8 cellular contexts compared by ENCODE assay signal in the genomic region with DNA sequence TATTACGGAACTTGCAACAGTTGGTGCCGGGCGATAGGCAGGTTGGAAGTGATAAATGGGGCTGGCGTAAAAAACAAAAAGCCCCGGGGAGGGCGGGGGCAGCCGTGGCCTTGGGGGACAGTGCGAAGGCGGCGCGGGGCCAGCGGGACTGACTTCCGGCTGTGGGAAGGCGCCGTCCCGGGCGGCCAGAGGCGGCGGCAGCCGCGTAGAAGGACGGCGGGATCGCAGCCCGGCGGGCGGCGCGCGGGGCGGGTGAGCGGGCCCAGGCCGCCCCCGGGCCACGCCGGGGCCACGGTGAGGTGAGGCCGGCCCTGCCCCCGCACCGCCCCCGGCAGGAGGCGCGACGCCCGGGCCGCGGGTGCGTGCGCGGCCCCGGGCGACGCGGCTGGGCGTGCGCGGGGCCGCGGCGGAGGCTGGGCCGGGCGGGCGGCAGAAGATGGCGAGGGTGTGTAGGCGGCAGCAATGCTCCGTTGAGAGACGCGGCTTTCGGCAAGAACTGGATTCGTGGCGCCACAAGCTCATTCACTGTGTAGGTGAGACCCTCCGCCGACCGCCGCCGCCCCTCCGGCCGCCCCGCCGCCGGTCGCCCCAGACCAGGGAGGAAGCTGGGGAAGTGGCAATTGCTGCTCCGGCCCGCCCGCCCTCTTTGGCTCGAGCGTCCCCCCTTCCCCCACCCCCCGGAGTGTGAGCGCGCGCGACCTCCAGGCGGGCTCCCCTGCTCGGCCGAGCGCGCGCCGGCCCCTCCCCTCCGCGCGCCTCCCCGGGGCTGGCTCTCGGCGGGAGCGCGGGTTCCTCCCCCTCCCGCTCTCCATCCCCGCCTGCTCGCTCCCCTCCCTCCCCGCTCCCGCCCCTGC. TPM values are rescaled to one million over a fixed set of nuclear protein-coding genes. Genes with fewer than 3 reads are reported as not detected.
A peak's percentile ranks its signal among the peaks of the same experiment; 100 is the strongest.
DNase-seq lines count a peak whose midpoint lies in the region; ATAC-seq and TF ChIP-seq lines count a peak whose summit lies in the region.

A gene (plus strand): TSS at position 432 of the 854 bp plus-strand sequence. CDS start 116,760 bp downstream, outside the sequence.

- H3K27ac ChIP-seq in RWPE2 (ENCODE audit: poor library complexity, severe bottlenecking), result peak within 1 kb of the TSS; percentile 83

- H3K4me1 ChIP-seq in RWPE2 (ENCODE audit: insufficient read depth, poor library complexity, severe bottlenecking), result peaks cover 20% of the 10 kb centered on the region

- H3K27me3 Mint-ChIP-seq in activated T-helper 17 cell treated with anti-CD3 and anti-CD28 coated beads, Interleukin-2, amount 50 U/mL, for 72 hours, result no peaks in the 10 kb centered on the region
- no peaks in the 10 kb centered on the region for H3K27me3 Mint-ChIP-seq in natural killer cell (ENCODE audit: low read depth in 2 of 2)

- H3K4me3 Mint-ChIP-seq in activated T-helper 17 cell treated with anti-CD3 and anti-CD28 coated beads, Interleukin-2, amount 50 U/mL, for 72 hours, result peak within 1 kb of the TSS; percentile 93
- peak within 1 kb of the TSS; percentile 98 for H3K4me3 Mint-ChIP-seq in natural killer cell

- DNase-seq in DMS53 (lab: John Stamatoyannopoulos, UW) (peak; percentile 96), KBM-7 (peak; percentile 85), RWPE2 (ENCODE audit: low spot score) (peak; percentile 73), fibroblast of mammary gland (ENCODE audit: low read depth) (peak; percentile 80), natural killer cell (peak; percentile 82)
- DNase-seq in stimulated activated naive CD4-positive, alpha-beta T cell (lab: John Stamatoyannopoulos, UW), result peak; percentile 76 to 96 (median 86)

- in situ Hi-C loops in KBM-7 (cut with MboI; ENCODE audit: low pct_unique_long_range_greater_than_20kb, low sequenced_read_pairs), result no loop called here

- TF ChIP-seq CTCF in RWPE2 (IDR thresholded peaks at IDR 0.05; ENCODE audit: poor library complexity, severe bottlenecking) (no peak), fibroblast of mammary gland (conservative IDR thresholded peaks at IDR 0.05; ENCODE audit: control insufficient read depth, insufficient read depth, low read depth, low read length) (no peak), natural killer cell (IDR thresholded peaks at IDR 0.05) (no peak)

- peaks cover 11% of the 10 kb centered on the region for H3K36me3 Mint-ChIP-seq in activated T-helper 17 cell treated with anti-CD3 and anti-CD28 coated beads, Interleukin-2, amount 50 U/mL, for 72 hours (ENCODE audit: low read depth)
- no peaks in the 10 kb centered on the region for H3K36me3 Mint-ChIP-seq in natural killer cell

- no peaks in the 10 kb centered on the region for H3K9me3 ChIP-seq in RWPE2 (ENCODE audit: severe bottlenecking)

- intact Hi-C loops in natural killer cell (cut with micrococcal nuclease), result loop anchor here (2.0 to 5.0 kb wide), 3 partner anchors 111 to 460 kb away; a partner anchor contains a TSS

- no peaks in the 10 kb centered on the region for H3K36me3 ChIP-seq in RWPE2 (ENCODE audit: low read depth)

- peaks cover 30% of the 10 kb centered on the region for H3K4me1 Mint-ChIP-seq in activated T-helper 17 cell treated with anti-CD3 and anti-CD28 coated beads, Interleukin-2, amount 50 U/mL, for 72 hours
- peaks cover 45% of the 10 kb centered on the region in 2 donors for H3K4me1 Mint-ChIP-seq in natural killer cell

- H3K27me3 ChIP-seq in RWPE2 (ENCODE audit: insufficient read depth, poor library complexity, severe bottlenecking), result no peaks in the 10 kb centered on the region

- H3K9me3 Mint-ChIP-seq in activated T-helper 17 cell treated with anti-CD3 and anti-CD28 coated beads, Interleukin-2, amount 50 U/mL, for 72 hours, result no peaks in the 10 kb centered on the region
- H3K9me3 Mint-ChIP-seq in natural killer cell, result no peaks in the 10 kb centered on the region

- peak within 1 kb of the TSS; percentile 97 for H3K27ac Mint-ChIP-seq in activated T-helper 17 cell treated with anti-CD3 and anti-CD28 coated beads, Interleukin-2, amount 50 U/mL, for 72 hours
- H3K27ac Mint-ChIP-seq in natural killer cell, result peak within 1 kb of the TSS; percentile 99

- peak within 1 kb of the TSS; percentile 98 for H3K4me3 ChIP-seq in RWPE2 (ENCODE audit: severe bottlenecking)
- H3K4me3 ChIP-seq in fibroblast of mammary gland (ENCODE audit: control insufficient read depth, low read depth, low read length), result peak within 1 kb of the TSS; percentile 76

- ATAC-seq in GM21576 (IDR thresholded peaks at IDR 0.05; ENCODE audit: unreplicated experiment) (peak; percentile 50), RWPE2 (ENCODE audit: low read depth) (peak; percentile 59), natural killer cell (peak; percentile 69 to 86 (median 72))
- ATAC-seq in activated T-helper 17 cell treated with anti-CD3 and anti-CD28 coated beads, Interleukin-2, amount 50 U/mL, for 72 hours (replicated peaks), result peak; percentile 76

RNA-seq across cellular contexts. Expression of the gene that starts here (rescaled TPM):
- 10 to 100 TPM; 25.5 to 29.6 TPM for total RNA-seq in activated T-helper 17 cell treated with anti-CD3 and anti-CD28 coated beads, Interleukin-2, amount 50 U/mL, for 72 hours
- total RNA-seq in natural killer cell, result 10 to 100 TPM; 68.5 to 92.4 (median 87.7) TPM

Comparison
In these comparisons a context has a peak if more than half of its experiments do, and no peak if none do; other contexts are left out.
1. Peak in every context shown above with its lines: DNase-seq, ATAC-seq, H3K4me3 ChIP-seq and H3K27ac ChIP-seq.